In the genomic region with DNA sequence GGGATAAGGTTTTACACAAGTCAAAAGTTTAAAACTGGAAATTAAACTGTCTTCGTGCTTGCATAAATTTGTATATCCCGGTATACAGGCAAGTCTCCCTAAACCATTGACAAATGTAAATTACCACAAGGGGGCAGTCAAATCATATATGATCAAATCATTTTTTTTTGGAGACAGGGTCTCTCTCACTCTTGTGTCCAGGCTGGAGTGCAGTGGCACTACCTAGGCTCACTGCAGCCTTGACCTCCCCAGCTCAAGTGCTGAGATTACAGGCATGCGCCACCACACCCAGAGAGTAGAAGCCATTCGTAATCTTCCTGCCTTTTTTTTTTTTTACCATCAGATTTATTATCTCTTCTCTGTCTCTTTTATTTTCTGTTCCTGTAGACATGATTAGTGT, we compare ENCODE assay signal across 1 cellular context.
TF ChIP-seq lines count a peak whose summit lies in the region.

No MANE protein-coding gene starts in this region.

TF ChIP-seq in HepG2, 621 proteins besides CTCF, POLR2A, EP300 and RAD21:
- TF ChIP-seq, protein P1, sequence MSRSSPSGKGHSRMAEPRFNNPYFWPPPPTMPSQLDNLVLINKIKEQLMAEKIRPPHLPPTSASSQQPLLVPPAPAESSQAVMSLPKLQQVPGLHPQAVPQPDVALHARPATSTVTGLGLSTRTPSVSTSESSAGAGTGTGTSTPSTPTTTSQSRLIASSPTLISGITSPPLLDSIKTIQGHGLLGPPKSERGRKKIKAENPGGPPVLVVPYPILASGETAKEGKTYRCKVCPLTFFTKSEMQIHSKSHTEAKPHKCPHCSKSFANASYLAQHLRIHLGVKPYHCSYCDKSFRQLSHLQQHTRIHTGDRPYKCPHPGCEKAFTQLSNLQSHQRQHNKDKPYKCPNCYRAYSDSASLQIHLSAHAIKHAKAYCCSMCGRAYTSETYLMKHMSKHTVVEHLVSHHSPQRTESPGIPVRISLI (CRISPR knock-in tag; IDR thresholded peaks at IDR 0.05; ENCODE audit: borderline replicate concordance), result peak; percentile 57; the same call in 1 of the 2 replicates
- TF ChIP-seq, protein P2, sequence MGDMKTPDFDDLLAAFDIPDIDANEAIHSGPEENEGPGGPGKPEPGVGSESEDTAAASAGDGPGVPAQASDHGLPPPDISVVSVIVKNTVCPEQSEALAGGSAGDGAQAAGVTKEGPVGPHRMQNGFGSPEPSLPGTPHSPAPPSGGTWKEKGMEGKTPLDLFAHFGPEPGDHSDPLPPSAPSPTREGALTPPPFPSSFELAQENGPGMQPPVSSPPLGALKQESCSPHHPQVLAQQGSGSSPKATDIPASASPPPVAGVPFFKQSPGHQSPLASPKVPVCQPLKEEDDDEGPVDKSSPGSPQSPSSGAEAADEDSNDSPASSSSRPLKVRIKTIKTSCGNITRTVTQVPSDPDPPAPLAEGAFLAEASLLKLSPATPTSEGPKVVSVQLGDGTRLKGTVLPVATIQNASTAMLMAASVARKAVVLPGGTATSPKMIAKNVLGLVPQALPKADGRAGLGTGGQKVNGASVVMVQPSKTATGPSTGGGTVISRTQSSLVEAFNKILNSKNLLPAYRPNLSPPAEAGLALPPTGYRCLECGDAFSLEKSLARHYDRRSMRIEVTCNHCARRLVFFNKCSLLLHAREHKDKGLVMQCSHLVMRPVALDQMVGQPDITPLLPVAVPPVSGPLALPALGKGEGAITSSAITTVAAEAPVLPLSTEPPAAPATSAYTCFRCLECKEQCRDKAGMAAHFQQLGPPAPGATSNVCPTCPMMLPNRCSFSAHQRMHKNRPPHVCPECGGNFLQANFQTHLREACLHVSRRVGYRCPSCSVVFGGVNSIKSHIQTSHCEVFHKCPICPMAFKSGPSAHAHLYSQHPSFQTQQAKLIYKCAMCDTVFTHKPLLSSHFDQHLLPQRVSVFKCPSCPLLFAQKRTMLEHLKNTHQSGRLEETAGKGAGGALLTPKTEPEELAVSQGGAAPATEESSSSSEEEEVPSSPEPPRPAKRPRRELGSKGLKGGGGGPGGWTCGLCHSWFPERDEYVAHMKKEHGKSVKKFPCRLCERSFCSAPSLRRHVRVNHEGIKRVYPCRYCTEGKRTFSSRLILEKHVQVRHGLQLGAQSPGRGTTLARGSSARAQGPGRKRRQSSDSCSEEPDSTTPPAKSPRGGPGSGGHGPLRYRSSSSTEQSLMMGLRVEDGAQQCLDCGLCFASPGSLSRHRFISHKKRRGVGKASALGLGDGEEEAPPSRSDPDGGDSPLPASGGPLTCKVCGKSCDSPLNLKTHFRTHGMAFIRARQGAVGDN (CRISPR knock-in tag; IDR thresholded peaks at IDR 0.05), result no peak
- TF ChIP-seq MIXL1 (CRISPR knock-in tag; IDR thresholded peaks at IDR 0.05) (no peak), SMC3 (IDR thresholded peaks at IDR 0.05; ENCODE audit: low read length) (peak; percentile 67), STAG1 (CRISPR knock-in tag; IDR thresholded peaks at IDR 0.05) (peak; percentile 49)
- TF ChIP-seq, protein P3, sequence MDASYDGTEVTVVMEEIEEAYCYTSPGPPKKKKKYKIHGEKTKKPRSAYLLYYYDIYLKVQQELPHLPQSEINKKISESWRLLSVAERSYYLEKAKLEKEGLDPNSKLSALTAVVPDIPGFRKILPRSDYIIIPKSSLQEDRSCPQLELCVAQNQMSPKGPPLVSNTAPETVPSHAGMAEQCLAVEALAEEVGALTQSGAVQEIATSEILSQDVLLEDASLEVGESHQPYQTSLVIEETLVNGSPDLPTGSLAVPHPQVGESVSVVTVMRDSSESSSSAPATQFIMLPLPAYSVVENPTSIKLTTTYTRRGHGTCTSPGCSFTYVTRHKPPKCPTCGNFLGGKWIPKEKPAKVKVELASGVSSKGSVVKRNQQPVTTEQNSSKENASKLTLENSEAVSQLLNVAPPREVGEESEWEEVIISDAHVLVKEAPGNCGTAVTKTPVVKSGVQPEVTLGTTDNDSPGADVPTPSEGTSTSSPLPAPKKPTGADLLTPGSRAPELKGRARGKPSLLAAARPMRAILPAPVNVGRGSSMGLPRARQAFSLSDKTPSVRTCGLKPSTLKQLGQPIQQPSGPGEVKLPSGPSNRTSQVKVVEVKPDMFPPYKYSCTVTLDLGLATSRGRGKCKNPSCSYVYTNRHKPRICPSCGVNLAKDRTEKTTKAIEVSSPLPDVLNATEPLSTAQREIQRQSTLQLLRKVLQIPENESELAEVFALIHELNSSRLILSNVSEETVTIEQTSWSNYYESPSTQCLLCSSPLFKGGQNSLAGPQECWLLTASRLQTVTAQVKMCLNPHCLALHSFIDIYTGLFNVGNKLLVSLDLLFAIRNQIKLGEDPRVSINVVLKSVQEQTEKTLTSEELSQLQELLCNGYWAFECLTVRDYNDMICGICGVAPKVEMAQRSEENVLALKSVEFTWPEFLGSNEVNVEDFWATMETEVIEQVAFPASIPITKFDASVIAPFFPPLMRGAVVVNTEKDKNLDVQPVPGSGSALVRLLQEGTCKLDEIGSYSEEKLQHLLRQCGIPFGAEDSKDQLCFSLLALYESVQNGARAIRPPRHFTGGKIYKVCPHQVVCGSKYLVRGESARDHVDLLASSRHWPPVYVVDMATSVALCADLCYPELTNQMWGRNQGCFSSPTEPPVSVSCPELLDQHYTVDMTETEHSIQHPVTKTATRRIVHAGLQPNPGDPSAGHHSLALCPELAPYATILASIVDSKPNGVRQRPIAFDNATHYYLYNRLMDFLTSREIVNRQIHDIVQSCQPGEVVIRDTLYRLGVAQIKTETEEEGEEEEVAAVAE (CRISPR knock-in tag; IDR thresholded peaks at IDR 0.05; ENCODE audit: borderline replicate concordance), result no peak
- TF ChIP-seq, protein P4, sequence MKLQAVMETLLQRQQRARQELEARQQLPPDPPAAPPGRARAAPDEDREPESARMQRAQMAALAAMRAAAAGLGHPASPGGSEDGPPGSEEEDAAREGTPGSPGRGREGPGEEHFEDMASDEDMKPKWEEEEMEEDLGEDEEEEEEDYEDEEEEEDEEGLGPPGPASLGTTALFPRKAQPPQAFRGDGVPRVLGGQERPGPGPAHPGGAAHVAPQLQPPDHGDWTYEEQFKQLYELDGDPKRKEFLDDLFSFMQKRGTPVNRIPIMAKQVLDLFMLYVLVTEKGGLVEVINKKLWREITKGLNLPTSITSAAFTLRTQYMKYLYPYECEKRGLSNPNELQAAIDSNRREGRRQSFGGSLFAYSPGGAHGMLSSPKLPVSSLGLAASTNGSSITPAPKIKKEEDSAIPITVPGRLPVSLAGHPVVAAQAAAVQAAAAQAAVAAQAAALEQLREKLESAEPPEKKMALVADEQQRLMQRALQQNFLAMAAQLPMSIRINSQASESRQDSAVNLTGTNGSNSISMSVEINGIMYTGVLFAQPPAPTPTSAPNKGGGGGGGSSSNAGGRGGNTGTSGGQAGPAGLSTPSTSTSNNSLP (IDR thresholded peaks at IDR 0.05; ENCODE audit: low read depth, low read length), result peak; percentile 87
